1 cellular context compared by ENCODE assay signal in genomic region chr1:223014142-223014873, GRCh38.
A peak's percentile ranks its signal among the peaks of the same experiment; 100 is the strongest.
TF ChIP-seq lines count a peak whose summit lies in the region.

No MANE protein-coding gene starts in this region.

TF ChIP-seq in WTC11, 78 proteins besides CTCF, POLR2A, EP300 and RAD21 (continued from another document):
- 0 out of 2 replicates have a peak, but pooled peaks have one; percentile 62 for TF ChIP-seq ZNF425 (CRISPR knock-in tag; conservative IDR thresholded peaks at IDR 0.05)
- TF ChIP-seq CREM (CRISPR knock-in tag; IDR thresholded peaks at IDR 0.05) = no peak
- TF ChIP-seq SMAD4 (CRISPR knock-in tag; IDR thresholded peaks at IDR 0.05) = no peak
- no peak for TF ChIP-seq HMGXB4 (CRISPR knock-in tag; IDR thresholded peaks at IDR 0.05)
